In genomic region chr15:70854669-70854976, GRCh38 we compare ENCODE assay signal across 8 cellular contexts. TPM values are rescaled to one million over a fixed set of nuclear protein-coding genes. Genes with fewer than 3 reads are reported as not detected.
DNase-seq lines count a peak whose midpoint lies in the region; ATAC-seq lines count a peak whose summit lies in the region.

No MANE protein-coding gene starts in this region.

- peaks cover 80% of the 10 kb centered on the region for H3K27me3 Mint-ChIP-seq in T-helper 17 cell

- no peaks in the 10 kb centered on the region for H4K20me1 ChIP-seq in GM23248 (ENCODE audit: insufficient read depth)

- no peak overlapping the region for H4K12ac ChIP-seq in trophoblast cell (ENCODE audit: low read depth, low read length)

- H2BK120ac ChIP-seq in trophoblast cell (ENCODE audit: insufficient read depth, low read length, poor library complexity) = no peak overlapping the region

- H3K4me3 ChIP-seq in GM23248 (peak overlapping the region; percentile 90), trophoblast cell (ENCODE audit: low read depth, low read length) (no peak overlapping the region)

- peaks cover 2% of the 10 kb centered on the region for H3K36me3 Mint-ChIP-seq in T-helper 17 cell (ENCODE audit: low read depth)

- H4K91ac ChIP-seq in trophoblast cell (ENCODE audit: low read depth, low read length) = no peak overlapping the region

- no peaks in the 10 kb centered on the region for H3K27me3 ChIP-seq in GM23248 (replicated peaks; ENCODE audit: insufficient read depth)
- peaks cover 7% of the 10 kb centered on the region for H3K27me3 ChIP-seq in trophoblast cell (ENCODE audit: insufficient read depth, low read length)

- DNase-seq in GM23248 (peak; percentile 82), T-helper 17 cell (no peak), fibroblast of the conjunctiva (ENCODE audit: low read depth) (peak; percentile 49), trophoblast cell (no peak), dedifferentiated amniotic fluid mesenchymal stem cell (ENCODE audit: extremely low spot score) (no peak)

- peaks cover 43% of the 10 kb centered on the region for H3K4me1 ChIP-seq in GM23248 (ENCODE audit: insufficient read depth)
- H3K4me1 ChIP-seq in trophoblast cell (ENCODE audit: control insufficient read depth in 1 of 2, insufficient read depth in 2 of 2, low read length in 2 of 2) = peaks cover 0 to 12% of the 10 kb centered on the region in 2 experiments

- H3K36me3 ChIP-seq in GM23248 (ENCODE audit: low read depth) = peaks cover 22% of the 10 kb centered on the region
- H3K36me3 ChIP-seq in trophoblast cell (ENCODE audit: control insufficient read depth in 1 of 2, insufficient read depth in 2 of 2, low read length in 2 of 2) = peaks cover 0 to 4% of the 10 kb centered on the region in 2 experiments

- H3K27ac ChIP-seq in GM23248 (peak overlapping the region; percentile 95), trophoblast cell (ENCODE audit: low read depth, low read length) (no peak overlapping the region)

- H3K27ac Mint-ChIP-seq in T-helper 17 cell = peak overlapping the region; percentile 86

- 41 to 43% methylated on average over 4 of the region's 4 CpGs for WGBS in GM23248 (ENCODE audit: low coverage in 1 of 2, low lambda C conversion rate in 2 of 2, missing lambda C conversion rate in 2 of 2), 2 experiments
- no CpG with 5 or more reads among the region's 4 CpGs for WGBS in trophoblast cell (ENCODE audit: extremely low coverage, insufficient coverage, insufficient read length)

- H3K4me1 Mint-ChIP-seq in T-helper 17 cell = peaks cover 4% of the 10 kb centered on the region

- no peak overlapping the region for H2AK5ac ChIP-seq in trophoblast cell (ENCODE audit: low read length)

- H3K18ac ChIP-seq in trophoblast cell (ENCODE audit: low read length) = no peak overlapping the region

- ATAC-seq in T-helper 17 cell (no peak), GM18870 (IDR thresholded peaks at IDR 0.05; ENCODE audit: unreplicated experiment) (no peak), GM21576 (IDR thresholded peaks at IDR 0.05; ENCODE audit: unreplicated experiment) (no peak), GM18502 (IDR thresholded peaks at IDR 0.05; ENCODE audit: poor library complexity, unreplicated experiment) (no peak)

- no peak overlapping the region for H2BK12ac ChIP-seq in trophoblast cell (ENCODE audit: low read length)

- H2AFZ ChIP-seq in GM23248 (peak overlapping the region; percentile 79), trophoblast cell (ENCODE audit: insufficient read depth, low read length, poor library complexity) (peak overlapping the region; percentile 91)

- no peaks in the 10 kb centered on the region for H3K9me2 ChIP-seq in GM23248 (ENCODE audit: insufficient read depth)

- peak overlapping the region; percentile 90 for H3K4me3 Mint-ChIP-seq in T-helper 17 cell

- in situ Hi-C loops in GM23248 (cut with MboI) = no loop called here

- H3K4me2 ChIP-seq in GM23248 (ENCODE audit: unreplicated experiment) = peak overlapping the region; percentile 89
- peak overlapping the region; percentile 99 for H3K4me2 ChIP-seq in trophoblast cell (ENCODE audit: low read length)

- H3F3A ChIP-seq in GM23248 (ENCODE audit: insufficient read depth) = peaks cover 63% of the 10 kb centered on the region

- H3K4ac ChIP-seq in trophoblast cell (ENCODE audit: low read depth, low read length) = no peak overlapping the region

- peaks cover 8% of the 10 kb centered on the region for H3K79me1 ChIP-seq in trophoblast cell (ENCODE audit: low read length)

- H3K9ac ChIP-seq in GM23248 (peak overlapping the region; percentile 96), trophoblast cell (ENCODE audit: low read length) (no peak overlapping the region)

- H2BK5ac ChIP-seq in trophoblast cell (ENCODE audit: low read depth, low read length, poor library complexity) = no peak overlapping the region

- H3K23ac ChIP-seq in trophoblast cell (ENCODE audit: low read length) = peak overlapping the region; percentile 82

- H3K79me2 ChIP-seq in GM23248 (ENCODE audit: insufficient read depth) (peaks cover 42% of the 10 kb centered on the region), trophoblast cell (ENCODE audit: control insufficient read depth, insufficient read depth, low read length, poor library complexity) (peaks cover 3% of the 10 kb centered on the region)

- no peak overlapping the region for H3K14ac ChIP-seq in trophoblast cell (ENCODE audit: low read length)

- no peak overlapping the region for H4K8ac ChIP-seq in trophoblast cell (ENCODE audit: low read depth, low read length)

- H3K9me3 ChIP-seq in GM23248 (ENCODE audit: low read depth) = no peaks in the 10 kb centered on the region
- no peaks in the 10 kb centered on the region for H3K9me3 ChIP-seq in T-helper 17 cell (ENCODE audit: control insufficient read depth, low read length, poor library complexity, severe bottlenecking)
- H3K9me3 ChIP-seq in trophoblast cell (ENCODE audit: insufficient read depth, low read depth, low read length) = no peaks in the 10 kb centered on the region

RNA-seq across cellular contexts. Expression of gene LARP6, which starts 0.7 kb away (rescaled TPM):
- total RNA-seq in GM23248 (2014; rRNA removed; shearing (Covaris generic)) = 110 and 119 TPM in 2 replicates
- 95.9 and 104 TPM in 2 replicates for polyA plus RNA-seq in GM23248 (2016; fragmentation: Nextera tagmentation; extraction: Ambion mirVana)
- under 1 TPM in 1 of 2 donors, not detected in 1; 0.35 TPM for total RNA-seq in T-helper 17 cell
- 9.3 and 9.4 TPM in 2 replicates for polyA plus RNA-seq in trophoblast cell (2013)

RNA-seq across cellular contexts. Expression of gene THAP10, which starts 37.6 kb away (rescaled TPM):
- 2.0 and 6.4 TPM in 2 replicates for total RNA-seq in GM23248 (2014; rRNA removed; shearing (Covaris generic))
- polyA plus RNA-seq in GM23248 (2016; fragmentation: Nextera tagmentation; extraction: Ambion mirVana) = 5.9 and 8.0 TPM in 2 replicates
- total RNA-seq in T-helper 17 cell = 1 to 10 TPM; 1.1 to 1.2 TPM
- 1.4 and 1.7 TPM in 2 replicates for polyA plus RNA-seq in trophoblast cell (2013)

RNA-seq across cellular contexts. Expression of gene LRRC49, which starts 38.0 kb away (rescaled TPM):
- total RNA-seq in GM23248 (2014; rRNA removed; shearing (Covaris generic)) = 10.3 and 11.1 TPM in 2 replicates
- polyA plus RNA-seq in GM23248 (2016; fragmentation: Nextera tagmentation; extraction: Ambion mirVana) = 7.6 and 8.3 TPM in 2 replicates
- total RNA-seq in T-helper 17 cell = 1 to 10 TPM; 5.2 to 6.9 TPM
- polyA plus RNA-seq in trophoblast cell (2013) = 1.2 TPM in 2 replicates

Comparison
In these comparisons a context has a peak if more than half of its experiments do, and no peak if none do; other contexts are left out.
1. DNase-seq: peak in GM23248 (single experiment) and fibroblast of the conjunctiva (single experiment); none in T-helper 17 cell (0 of 3), trophoblast cell (0 of 2) and dedifferentiated amniotic fluid mesenchymal stem cell (single experiment).
2. RNA of gene LARP6, which starts 0.7 kb away (total RNA-seq): 110 to 119 TPM in GM23248; 0.35 TPM in T-helper 17 cell; every median in the first group is over 10 times any median in the second.